ENCODE assay signal across 17 cellular contexts in genomic region chr3:42224178-42224577, GRCh38. TPM values are rescaled to one million over a fixed set of nuclear protein-coding genes. Genes with fewer than 3 reads are reported as not detected.
"Had no signal": no experiment of that assay in that cellular context is flagged by ENCODE, and none has a peak within 500 bp of the region (broad histone marks: within the 10 kb centered on the region; RNA-seq: fewer than 3 reads in every experiment).

No MANE protein-coding gene starts in this region.

- H3K27ac ChIP-seq: brain microvascular endothelial cell, testis had no signal

- H3K27me3 Mint-ChIP-seq: activated naive CD4-positive, alpha-beta T cell treated with anti-CD3 and anti-CD28 coated beads, Interleukin-2, amount 50 U/mL, for 24 hours; activated T-cell treated with anti-CD3 and anti-CD28 coated beads, Interleukin-2, amount 50 U/mL, for 24 hours; natural killer cell treated with Interleukin-12 subunit alpha and Interleukin-12 subunit beta and Interleukin-15 and Interleukin-18, amount 100 ng/mL, for 72 hours; stimulated activated naive CD8-positive, alpha-beta T cell treated with anti-CD3 and anti-CD28 coated beads, Interleukin-15, Interleukin-2, amounts not matched to agents 100 ng/mL and 50 ng/mL, for 24 hours had no signal

- ATAC-seq: activated CD8-positive, alpha-beta memory T cell treated with anti-CD3 and anti-CD28 coated beads, Interleukin-2, amount 10 ng/mL, durations not matched to agents 7 days and 5 days; natural killer cell treated with Interleukin-12 subunit alpha and Interleukin-12 subunit beta and Interleukin-15 and Interleukin-18, amount 100 ng/mL, for 72 hours had no signal

- H3K27me3 ChIP-seq: brain microvascular endothelial cell, testis, uterus had no signal

- DNase-seq: activated CD4-positive, alpha-beta T cell treated with anti-CD3 and anti-CD28 coated beads, Interleukin-2, amount 50 U/mL, for 48 hours; activated CD8-positive, alpha-beta memory T cell treated with anti-CD3 and anti-CD28 coated beads, Interleukin-2, amount 10 ng/mL, durations not matched to agents 7 days and 5 days; activated effector memory CD4-positive, alpha-beta T cell treated with Interleukin-2 at 50 U/mL for 16 hours; activated T-cell treated with anti-CD3 and anti-CD28 coated beads, Interleukin-2, amount 50 U/mL, for 24 hours; amygdala; brain microvascular endothelial cell; hippocampal formation; mammary epithelial cell; occipital lobe; stimulated activated CD4-positive, alpha-beta T cell treated with anti-CD3 and anti-CD28 coated beads, Interleukin-4, amount 100 ng/mL, for 1 hour; stimulated activated CD8-positive, alpha-beta memory T cell treated with anti-CD3 and anti-CD28 coated beads, Interleukin-4, amount 100 ng/mL, for 48 hours; T-helper 2 cell; testis; uterus had no signal

- H3K4me1 Mint-ChIP-seq: activated naive CD4-positive, alpha-beta T cell treated with anti-CD3 and anti-CD28 coated beads, Interleukin-2, amount 50 U/mL, for 24 hours had no signal

- H3K4me3 Mint-ChIP-seq: activated CD8-positive, alpha-beta memory T cell treated with anti-CD3 and anti-CD28 coated beads, Interleukin-2, amount 10 ng/mL, durations not matched to agents 7 days and 5 days; activated naive CD4-positive, alpha-beta T cell treated with anti-CD3 and anti-CD28 coated beads, Interleukin-2, amount 50 U/mL, for 24 hours; activated T-cell treated with anti-CD3 and anti-CD28 coated beads, Interleukin-2, amount 50 U/mL, for 24 hours; natural killer cell treated with Interleukin-12 subunit alpha and Interleukin-12 subunit beta and Interleukin-15 and Interleukin-18, amount 100 ng/mL, for 72 hours; stimulated activated naive CD8-positive, alpha-beta T cell treated with anti-CD3 and anti-CD28 coated beads, Interleukin-15, Interleukin-2, amounts not matched to agents 100 ng/mL and 50 ng/mL, for 24 hours had no signal

- H3K36me3 ChIP-seq: uterus had no signal

- H3K4me3 ChIP-seq: testis, uterus had no signal

- H3K4me1 ChIP-seq: testis, uterus had no signal

- H3K9me3 ChIP-seq: testis, uterus had no signal

- H3K9me3 Mint-ChIP-seq: activated naive CD4-positive, alpha-beta T cell treated with anti-CD3 and anti-CD28 coated beads, Interleukin-2, amount 50 U/mL, for 24 hours; activated T-cell treated with anti-CD3 and anti-CD28 coated beads, Interleukin-2, amount 50 U/mL, for 24 hours; natural killer cell treated with Interleukin-12 subunit alpha and Interleukin-12 subunit beta and Interleukin-15 and Interleukin-18, amount 100 ng/mL, for 72 hours; stimulated activated naive CD8-positive, alpha-beta T cell treated with anti-CD3 and anti-CD28 coated beads, Interleukin-15, Interleukin-2, amounts not matched to agents 100 ng/mL and 50 ng/mL, for 24 hours had no signal

- H3K27ac Mint-ChIP-seq: activated CD8-positive, alpha-beta memory T cell treated with anti-CD3 and anti-CD28 coated beads, Interleukin-2, amount 10 ng/mL, durations not matched to agents 7 days and 5 days; activated naive CD4-positive, alpha-beta T cell treated with anti-CD3 and anti-CD28 coated beads, Interleukin-2, amount 50 U/mL, for 24 hours; activated T-cell treated with anti-CD3 and anti-CD28 coated beads, Interleukin-2, amount 50 U/mL, for 24 hours; natural killer cell treated with Interleukin-12 subunit alpha and Interleukin-12 subunit beta and Interleukin-15 and Interleukin-18, amount 100 ng/mL, for 72 hours; stimulated activated naive CD8-positive, alpha-beta T cell treated with anti-CD3 and anti-CD28 coated beads, Interleukin-15, Interleukin-2, amounts not matched to agents 100 ng/mL and 50 ng/mL, for 24 hours had no signal

RNA-seq across cellular contexts. Expression of gene CCK, which starts 41.8 kb away (rescaled TPM):
- total RNA-seq: activated CD8-positive, alpha-beta memory T cell treated with anti-CD3 and anti-CD28 coated beads, Interleukin-2, amount 10 ng/mL, durations not matched to agents 7 days and 5 days; natural killer cell treated with Interleukin-12 subunit alpha and Interleukin-12 subunit beta and Interleukin-15 and Interleukin-18, amount 100 ng/mL, for 72 hours; uterus had no signal
